In genomic region chr17:28644782-28645575, GRCh38 we compare ENCODE assay signal across 8 cellular contexts. TPM values are rescaled to one million over a fixed set of nuclear protein-coding genes. Genes with fewer than 3 reads are reported as not detected.
DNase-seq lines count a peak whose midpoint lies in the region; ATAC-seq and TF ChIP-seq lines count a peak whose summit lies in the region.

Gene BLTP2 (minus strand): TSS chr17:28645158. CDS start chr17:28645056, 102 bp downstream.

- H3K4me1 ChIP-seq in HUES48 (ENCODE audit: control insufficient read depth, insufficient read depth, low read length) (peaks cover 5% of the 10 kb centered on the region; the same call in 1 of the 2 replicates), NT2/D1 (ENCODE audit: insufficient read depth, insufficient read length) (no peaks in the 10 kb centered on the region), endodermal cell (ENCODE audit: control insufficient read depth, insufficient read depth, low read length) (peaks cover 4% of the 10 kb centered on the region), mesodermal cell (ENCODE audit: control insufficient read depth, insufficient read depth, low read length, poor library complexity, severe bottlenecking) (peaks cover 9% of the 10 kb centered on the region)

- H3K4me1 Mint-ChIP-seq in endodermal cell, result peaks cover 23% of the 10 kb centered on the region

- peak within 1 kb of the TSS; percentile 79 for H3K27ac Mint-ChIP-seq in endodermal cell

- peaks cover 41% of the 10 kb centered on the region for H3K36me3 Mint-ChIP-seq in endodermal cell (ENCODE audit: low read depth)

- peak within 1 kb of the TSS; percentile 81 for H3K4me3 Mint-ChIP-seq in endodermal cell

- peak; percentile 76 for ATAC-seq in GM21367 (IDR thresholded peaks at IDR 0.05; ENCODE audit: unreplicated experiment)

- H3K4me3 ChIP-seq in HUES48 (ENCODE audit: low read depth, low read length) (peak within 1 kb of the TSS; percentile 98), NT2/D1 (ENCODE audit: insufficient read length, low read depth) (peak within 1 kb of the TSS; percentile 75), endodermal cell (ENCODE audit: low read length) (peak within 1 kb of the TSS; percentile 89), mesodermal cell (ENCODE audit: extremely low read depth, insufficient read depth, low read length, poor library complexity, severe bottlenecking) (peak within 1 kb of the TSS; percentile 93)

- H3K9me3 ChIP-seq in HUES48 (ENCODE audit: control insufficient read depth, insufficient read depth, low read length) (no peaks in the 10 kb centered on the region), NT2/D1 (ENCODE audit: insufficient read depth, low read length) (no peaks in the 10 kb centered on the region), endodermal cell (ENCODE audit: control insufficient read depth, low read length) (no peaks in the 10 kb centered on the region), mesodermal cell (ENCODE audit: control insufficient read depth, low read length) (no peaks in the 10 kb centered on the region)

- H3K36me3 ChIP-seq in HUES48 (ENCODE audit: control insufficient read depth, insufficient read depth, low read length), result peaks cover 48% of the 10 kb centered on the region
- peaks cover 50% of the 10 kb centered on the region for H3K36me3 ChIP-seq in NT2/D1 (ENCODE audit: insufficient read depth, insufficient read length, low read length)
- peaks cover 48% of the 10 kb centered on the region for H3K36me3 ChIP-seq in endodermal cell (ENCODE audit: control insufficient read depth, insufficient read depth, low read length)
- H3K36me3 ChIP-seq in mesodermal cell (ENCODE audit: control insufficient read depth, insufficient read depth, low read length), result peaks cover 55% of the 10 kb centered on the region

- TF ChIP-seq CTCF in endodermal cell (conservative IDR thresholded peaks at IDR 0.05), result no peak

- H3K27ac ChIP-seq in HUES48 (ENCODE audit: low read depth, low read length), result peak within 1 kb of the TSS; percentile 93
- H3K27ac ChIP-seq in endodermal cell (ENCODE audit: low read depth, low read length), result peak within 1 kb of the TSS; percentile 45
- peak within 1 kb of the TSS; percentile 57 for H3K27ac ChIP-seq in mesodermal cell (ENCODE audit: low read depth, low read length, severe bottlenecking)

- no peaks in the 10 kb centered on the region for H3K27me3 Mint-ChIP-seq in endodermal cell (ENCODE audit: insufficient read depth)

- DNase-seq in COLO668 (lab: John Stamatoyannopoulos, UW; ENCODE audit: unreplicated experiment), result peak; percentile 94
- peak; percentile 79 for DNase-seq in NT2/D1 (ENCODE audit: low read depth, low spot score)
- peak; percentile 82 for DNase-seq in activated CD8-positive, alpha-beta memory T cell treated with anti-CD3 and anti-CD28 coated beads, Interleukin-2, amount 50 U/mL, for 1 hour (ENCODE audit: extremely low read depth)
- DNase-seq in endodermal cell, result peak; percentile 99
- peak; percentile 81 for DNase-seq in stimulated activated CD8-positive, alpha-beta memory T cell treated with anti-CD3 and anti-CD28 coated beads, Interleukin-15, amount 100 ng/mL, for 24 hours (ENCODE audit: low read depth)

- peak within 1 kb of the TSS; percentile 64 for H3K9ac ChIP-seq in HUES48 (ENCODE audit: low read depth, low read length)
- peak within 1 kb of the TSS; percentile 86 for H3K9ac ChIP-seq in NT2/D1 (ENCODE audit: insufficient read length, low read depth)
- peak within 1 kb of the TSS; percentile 57 for H3K9ac ChIP-seq in endodermal cell (ENCODE audit: extremely low read depth, low read length, poor library complexity, severe bottlenecking)

- WGBS in endodermal cell (ENCODE audit: insufficient coverage in 1 of 2, insufficient read length in 1 of 2), 2 experiments, result 1 to 2% methylated on average over 24 to 88 of the region's 89 CpGs
- WGBS in mesodermal cell (ENCODE audit: insufficient coverage in 2 of 2), 2 experiments, result 1% methylated on average over 43 to 67 of the region's 89 CpGs

- no peaks in the 10 kb centered on the region for H3K9me3 Mint-ChIP-seq in endodermal cell

- H3K27me3 ChIP-seq in HUES48 (ENCODE audit: control insufficient read depth, insufficient read depth, low read length) (no peaks in the 10 kb centered on the region), NT2/D1 (ENCODE audit: insufficient read depth, insufficient read length) (no peaks in the 10 kb centered on the region), endodermal cell (ENCODE audit: control insufficient read depth, insufficient read depth, low read length, poor library complexity, severe bottlenecking) (no peaks in the 10 kb centered on the region)

RNA-seq across cellular contexts. Expression of gene BLTP2, which starts in this region (rescaled TPM):
- total RNA-seq in endodermal cell, result 100 to 1,000 TPM; 132 to 144 TPM
- polyA plus RNA-seq in endodermal cell (2013, experiment 1 of 2), result 73.3 TPM
- 72.0 TPM for polyA plus RNA-seq in endodermal cell (2013, experiment 2 of 2)
- polyA plus RNA-seq in mesodermal cell (2013, experiment 1 of 2), result 60.5 TPM
- polyA plus RNA-seq in mesodermal cell (2013, experiment 2 of 2), result 60.3 TPM

Comparison
In these comparisons a context has a peak if more than half of its experiments do, and no peak if none do; other contexts are left out.
1. Peak in every context shown above with its lines: DNase-seq, ATAC-seq, H3K4me3 ChIP-seq and H3K27ac ChIP-seq.